ENCODE assay signal across 8 cellular contexts in genomic region chr11:113773416-113774173, GRCh38. TPM values are rescaled to one million over a fixed set of nuclear protein-coding genes. Genes with fewer than 3 reads are reported as not detected.
A peak's percentile ranks its signal among the peaks of the same experiment; 100 is the strongest.
DNase-seq lines count a peak whose midpoint lies in the region; ATAC-seq and TF ChIP-seq lines count a peak whose summit lies in the region.

ZW10 (minus strand) TSS chr11:113773692; CDS start chr11:113773666, 26 bp downstream.

- H3K4me3 Mint-ChIP-seq in activated B cell treated with CpG ODN at 0.5 μM for 24 hours (peak within 1 kb of the TSS; percentile 98), immature natural killer cell (peak within 1 kb of the TSS; percentile 96 to 99 (median 98))

- H3K27ac Mint-ChIP-seq in activated B cell treated with CpG ODN at 0.5 μM for 24 hours (peak within 1 kb of the TSS; percentile 82), immature natural killer cell (peak within 1 kb of the TSS; percentile 87 to 97 (median 93))

- intact Hi-C loops in activated B cell treated with CpG ODN at 0.5 μM for 24 hours (cut with micrococcal nuclease) = loop anchor here (1.0 to 10.0 kb wide), 11 partner anchors 23 to 1699 kb away; partner anchors contain the start of genes C11orf71, NKAPD1, PIH1D2 and PTS

- CTCF ChIA-PET in activated B cell treated with CpG ODN at 0.5 μM for 24 hours (lab: Charles Lee) = interaction anchor here (0.7 to 1.5 kb wide), 2 partner anchors 23 to 484 kb away, joined by 3 to 5 read pairs; no protein-coding TSS in a partner anchor

- H3K27me3 Mint-ChIP-seq in activated B cell treated with CpG ODN at 0.5 μM for 24 hours (peaks cover 7% of the 10 kb centered on the region), immature natural killer cell (ENCODE audit: low read depth in 3 of 3) (peaks cover 2 to 13% (median 4%) of the 10 kb centered on the region in 3 donors)

- DNase-seq in AG10803 (ENCODE audit: low read depth) (peak; percentile 98), NCI-H345 (lab: John Stamatoyannopoulos, UW) (peak; percentile 97), activated B cell treated with CpG ODN at 0.5 μM for 24 hours (peak; percentile 89), immature natural killer cell (peak; percentile 89 to 91 (median 89)), smooth muscle cell of the brain vasculature (ENCODE audit: low read depth, low spot score) (peak; percentile 95)
- DNase-seq in central memory CD4-positive, alpha-beta T cell = peak; percentile 91

- TF ChIP-seq CTCF in AG10803 (conservative IDR thresholded peaks at IDR 0.05; ENCODE audit: low read length) (peak; percentile 85), activated B cell treated with CpG ODN at 0.5 μM for 24 hours (IDR thresholded peaks at IDR 0.05) (peak; percentile 54)

- H3K36me3 Mint-ChIP-seq in activated B cell treated with CpG ODN at 0.5 μM for 24 hours (ENCODE audit: low read depth) (peaks cover 15% of the 10 kb centered on the region), immature natural killer cell (peaks cover 0 to 4% (median 3%) of the 10 kb centered on the region in 3 donors)

- POLR2A ChIA-PET in activated B cell treated with CpG ODN at 0.5 μM for 24 hours (lab: Charles Lee) = interaction anchor here (0.8 to 1.4 kb wide), 3 partner anchors 101 to 1543 kb away, joined by 4 to 6 read pairs (median 5); partner anchors contain the start of gene TTC12

- ATAC-seq in GM19023 (IDR thresholded peaks at IDR 0.05; ENCODE audit: unreplicated experiment) (peak; percentile 98), HG03280 (IDR thresholded peaks at IDR 0.05; ENCODE audit: unreplicated experiment) (peak; percentile 98), activated B cell treated with CpG ODN at 0.5 μM for 24 hours (ENCODE audit: low read depth) (peak; percentile 96)

- H3K9me3 Mint-ChIP-seq in activated B cell treated with CpG ODN at 0.5 μM for 24 hours (no peaks in the 10 kb centered on the region), immature natural killer cell (no peaks in the 10 kb centered on the region)

- H3K4me1 Mint-ChIP-seq in activated B cell treated with CpG ODN at 0.5 μM for 24 hours = peaks cover 21% of the 10 kb centered on the region
- H3K4me1 Mint-ChIP-seq in immature natural killer cell = peaks cover 24 to 35% of the 10 kb centered on the region in 2 donors

- H3K4me3 ChIP-seq in AG10803 (ENCODE audit: low read length) = peak within 1 kb of the TSS; percentile 95

RNA-seq across cellular contexts. Expression of gene ZW10, which starts in this region (rescaled TPM):
- total RNA-seq in activated B cell treated with CpG ODN at 0.5 μM for 24 hours = 13.8 and 15.5 TPM in 2 replicates
- polyA plus RNA-seq in immature natural killer cell = 10 to 100 TPM in 2 of 3 donors, 1 to 10 TPM in 1; 9.2 to 13.7 (median 10.1) TPM

Comparison
In these comparisons a context has a peak if more than half of its experiments do, and no peak if none do; other contexts are left out.
1. Peak in every context shown above with its lines: DNase-seq, ATAC-seq and H3K4me3 ChIP-seq.